Comparison of ENCODE assay signal across 11 cellular contexts in the genomic region with DNA sequence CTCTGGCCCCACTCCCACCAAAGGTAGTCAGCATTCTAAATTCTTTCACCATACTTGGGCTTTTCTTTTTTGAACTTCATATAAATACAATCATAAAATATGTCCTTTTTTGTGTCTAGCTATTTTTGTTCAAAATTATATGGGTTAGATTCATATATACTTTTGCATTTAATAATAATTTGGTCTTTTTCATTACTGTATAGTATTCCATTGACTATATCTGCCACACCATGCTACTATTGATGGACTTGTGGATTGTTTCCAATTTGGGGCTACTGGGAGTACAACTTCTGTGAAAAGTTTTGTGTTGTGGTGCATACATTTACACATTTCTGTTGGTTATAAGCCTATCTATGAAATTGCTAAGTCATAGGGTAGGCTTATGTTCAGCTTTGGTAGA.
"Had no signal": no experiment of that assay in that cellular context is flagged by ENCODE, and none has a peak within 500 bp of the region (broad histone marks: within the 10 kb centered on the region; RNA-seq: fewer than 3 reads in every experiment).

No MANE protein-coding gene starts in this region.

- H3K4me3 ChIP-seq: GM23248, GM23338, HAP-1 had no signal

- FAIRE-seq: H1, H54 had no signal

- H3K9me3 ChIP-seq: HAP-1 had no signal

- H2AFZ ChIP-seq: GM23248, GM23338 had no signal

- H3K27ac ChIP-seq: GM23248 had no signal

- H3K36me3 ChIP-seq: HAP-1 had no signal

- H3K4me2 ChIP-seq: GM23338 had no signal

- DNase-seq: GM23248, GOT3, H7, H9, HCEC 1CT, HFFc6 had no signal

- ATAC-seq: GM23338, HCT116 had no signal

- H3K9ac ChIP-seq: GM23248 had no signal
